ENCODE assay signal across 9 cellular contexts in genomic region chr19:55206664-55207500, GRCh38. TPM values are rescaled to one million over a fixed set of nuclear protein-coding genes. Genes with fewer than 3 reads are reported as not detected.
A peak's percentile ranks its signal among the peaks of the same experiment; 100 is the strongest.
DNase-seq lines count a peak whose midpoint lies in the region; ATAC-seq and TF ChIP-seq lines count a peak whose summit lies in the region.
"Had no signal": no experiment of that assay in that cellular context is flagged by ENCODE, and none has a peak within 500 bp of the region (broad histone marks: within the 10 kb centered on the region; RNA-seq: fewer than 3 reads in every experiment).

No MANE protein-coding gene starts in this region.

- intact Hi-C loops in CD14-positive monocyte (cut with micrococcal nuclease) = loop anchor here in 1 of 2 donors (1.0 kb wide), 1 partner anchor 8 kb away; no protein-coding TSS in a partner anchor
- intact Hi-C loops in mammary epithelial cell (cut with micrococcal nuclease) = loop anchor here (1.0 kb wide), 1 partner anchor 18 kb away; no protein-coding TSS in a partner anchor

- H3K27me3 ChIP-seq in HUES64 (ENCODE audit: insufficient read depth, low read length) (no peaks in the 10 kb centered on the region), mammary epithelial cell (ENCODE audit: insufficient read depth, low read length) (no peaks in the 10 kb centered on the region)

- H3K36me3 Mint-ChIP-seq in CD14-positive monocyte = no peaks in the 10 kb centered on the region

- H3K27me3 Mint-ChIP-seq in CD14-positive monocyte (ENCODE audit: low read depth in 3 of 3) = peaks cover 6 to 33% (median 32%) of the 10 kb centered on the region in 3 donors

- H3K27ac Mint-ChIP-seq in CD14-positive monocyte = peak overlapping the region; percentile 25 to 88 (median 61)

- no peaks in the 10 kb centered on the region for H3K36me3 ChIP-seq in HUES64 (ENCODE audit: insufficient read depth, low read length)
- H3K36me3 ChIP-seq in mammary epithelial cell (ENCODE audit: insufficient read depth, low read length) = no peaks in the 10 kb centered on the region

- H3K9ac ChIP-seq in HUES64 (ENCODE audit: low read depth, low read length) (no peak overlapping the region), mammary epithelial cell (ENCODE audit: insufficient read depth, low read length) (peak overlapping the region; percentile 64)

- in situ Hi-C loops in mammary epithelial cell (cut with MboI; ENCODE audit: low sequenced_read_pairs in 2 of 2) = no loop called here

- BruUV-seq in mammary epithelial cell (replicated peaks; lab: Mats Ljungman, UMichigan) = no TSS peak

- no peak for TF ChIP-seq CTCF in CD14-positive monocyte (IDR thresholded peaks at IDR 0.05)
- TF ChIP-seq CTCF in mammary epithelial cell (conservative IDR thresholded peaks at IDR 0.05 in 1 of 2, IDR thresholded peaks at IDR 0.05 in 1 of 2; ENCODE audit: extremely low read depth in 1 of 2, insufficient read depth in 1 of 2, low read depth in 1 of 2, low read length in 2 of 2) = no peak

- CTCF ChIA-PET in mammary epithelial cell (lab: Charles Lee; ENCODE audit: low non-redundant PET) = no interaction called here

- H3K4me2 ChIP-seq in mammary epithelial cell (ENCODE audit: insufficient read depth, low read depth, low read length) = peak overlapping the region; percentile 63

- H3K4me1 Mint-ChIP-seq in CD14-positive monocyte = peaks cover 18% of the 10 kb centered on the region

- peaks cover 0 to 3% (median 1%) of the 10 kb centered on the region in 7 donors for H3K9me3 Mint-ChIP-seq in CD14-positive monocyte

- H3K27ac ChIP-seq in HUES64 (ENCODE audit: low read depth, low read length) (no peak overlapping the region), mammary epithelial cell (ENCODE audit: insufficient read depth, low read depth, low read length) (peak overlapping the region; percentile 40)

- H4K20me1 ChIP-seq in mammary epithelial cell (ENCODE audit: insufficient read depth, low read length) = no peaks in the 10 kb centered on the region

- no peak overlapping the region for H2AFZ ChIP-seq in mammary epithelial cell (ENCODE audit: low read depth, low read length)

- H3K4me3 ChIP-seq in HUES64 (ENCODE audit: low read length) (peak overlapping the region; percentile 40), mammary epithelial cell (replicated peaks in 1 of 3; ENCODE audit: insufficient read depth in 1 of 3, low read depth in 2 of 3, low read length in 3 of 3) (peak overlapping the region in 1 of 3 experiments; percentile 36)

- H3K9me3 ChIP-seq in HUES64 (ENCODE audit: insufficient read depth, low read depth, low read length) = no peaks in the 10 kb centered on the region
- no peaks in the 10 kb centered on the region for H3K9me3 ChIP-seq in mammary epithelial cell (replicated peaks; ENCODE audit: insufficient read depth, low read length)

- no peak for ATAC-seq in GM18498 (IDR thresholded peaks at IDR 0.05; ENCODE audit: unreplicated experiment)

- no peaks in the 10 kb centered on the region for H3K79me2 ChIP-seq in mammary epithelial cell (ENCODE audit: insufficient read depth, low read length)

- no peaks in the 10 kb centered on the region for H3K4me1 ChIP-seq in HUES64 (ENCODE audit: insufficient read depth, low read length)
- peaks cover 28% of the 10 kb centered on the region for H3K4me1 ChIP-seq in mammary epithelial cell (ENCODE audit: insufficient read depth, low read length)

- DNase-seq in CD14-positive monocyte (ENCODE audit: low spot score) (peak; percentile 78), SKM-1 treated with dmso at 0.1 percent for 144 hours (lab: John Stamatoyannopoulos, UW; ENCODE audit: unreplicated experiment) (peak; percentile 55), mammary epithelial cell (peak; percentile 85), kidney glomerular epithelial cell (lab: John Stamatoyannopoulos, UW) (peak; percentile 72), NK-92 (lab: John Stamatoyannopoulos, UW; ENCODE audit: unreplicated experiment) (no peak)
- peak; percentile 57 for DNase-seq in stimulated activated CD4-positive, alpha-beta T cell treated with anti-CD3 and anti-CD28 coated beads, Interleukin-1b, Interleukin-23, amount 100 ng/mL, for 48 hours
- DNase-seq: naive B cell had no signal

- dilution Hi-C loops in mammary epithelial cell (cut with HindIII; ENCODE audit: low sequenced_read_pairs) = no loop called here

- H3K4me3 Mint-ChIP-seq in CD14-positive monocyte = peak overlapping the region; percentile 54 to 83
- H3K4me3 Mint-ChIP-seq: naive B cell had no signal

- 36% methylated on average over 29 of the region's 29 CpGs for WGBS in HUES64
- WGBS in mammary epithelial cell (ENCODE audit: low coverage, missing lambda C conversion rate) = 24% methylated on average over 21 of the region's 29 CpGs

RNA-seq across cellular contexts. Expression of gene PTPRH, which starts 2.4 kb away (rescaled TPM):
- under 1 TPM in 1 of 2 donors, not detected in 1; 0.08 TPM for polyA plus RNA-seq in CD14-positive monocyte
- polyA plus RNA-seq in HUES64 (2013, experiment 1 of 2) = 0.70 TPM
- polyA plus RNA-seq in HUES64 (2013, experiment 2 of 2) = 0.76 TPM
- under 1 TPM in 1 of 2 donors, not detected in 1; 0.38 TPM for total RNA-seq in mammary epithelial cell
- polyA plus RNA-seq in mammary epithelial cell = 0.12 TPM
- polyA minus RNA-seq in mammary epithelial cell = not detected

RNA-seq across cellular contexts. Expression of gene TMEM86B, which starts 21.7 kb away (rescaled TPM):
- polyA plus RNA-seq in CD14-positive monocyte = under 1 TPM; 0.16 to 0.38 TPM
- 1.7 TPM for polyA plus RNA-seq in HUES64 (2013, experiment 1 of 2)
- 1.4 TPM for polyA plus RNA-seq in HUES64 (2013, experiment 2 of 2)
- 1 to 10 TPM; 1.7 to 3.6 TPM for total RNA-seq in mammary epithelial cell
- 1.0 TPM for polyA plus RNA-seq in mammary epithelial cell
- polyA minus RNA-seq in mammary epithelial cell = 1.1 TPM

RNA-seq across cellular contexts. Expression of gene SYT5, which starts 26.8 kb away (rescaled TPM):
- not detected for polyA plus RNA-seq in CD14-positive monocyte
- polyA plus RNA-seq in HUES64 (2013, experiment 1 of 2) = 0.95 TPM
- polyA plus RNA-seq in HUES64 (2013, experiment 2 of 2) = 0.57 TPM
- 1 to 10 TPM in 1 of 2 donors, under 1 TPM in 1; 0.33 to 1.1 TPM for total RNA-seq in mammary epithelial cell
- 0.08 TPM for polyA plus RNA-seq in mammary epithelial cell
- polyA minus RNA-seq in mammary epithelial cell = not detected

RNA-seq across cellular contexts. Expression of gene DNAAF3, which starts 40.5 kb away (rescaled TPM):
- polyA plus RNA-seq in CD14-positive monocyte (under 1 TPM in 1 of 2 donors, not detected in 1; 0.19 TPM), mammary epithelial cell (1.3 TPM)
- polyA plus RNA-seq in HUES64 (2013, experiment 1 of 2) = 4.2 TPM
- polyA plus RNA-seq in HUES64 (2013, experiment 2 of 2) = 6.4 TPM
- total RNA-seq in mammary epithelial cell = 1 to 10 TPM; 1.5 to 2.2 TPM
- not detected for polyA minus RNA-seq in mammary epithelial cell

RNA-seq across cellular contexts. Expression of gene TNNI3, which starts 49.4 kb away (rescaled TPM):
- 1 to 10 TPM in 1 of 2 donors, not detected in 1; 1.2 TPM for polyA plus RNA-seq in CD14-positive monocyte
- 11.6 TPM for polyA plus RNA-seq in HUES64 (2013, experiment 1 of 2)
- polyA plus RNA-seq in HUES64 (2013, experiment 2 of 2) = 20.9 TPM
- total RNA-seq in mammary epithelial cell = 1 to 10 TPM in 1 of 2 donors, not detected in 1; 1.3 TPM
- polyA plus RNA-seq in mammary epithelial cell = 0.22 TPM
- polyA minus RNA-seq in mammary epithelial cell = not detected
